In the genomic region with DNA sequence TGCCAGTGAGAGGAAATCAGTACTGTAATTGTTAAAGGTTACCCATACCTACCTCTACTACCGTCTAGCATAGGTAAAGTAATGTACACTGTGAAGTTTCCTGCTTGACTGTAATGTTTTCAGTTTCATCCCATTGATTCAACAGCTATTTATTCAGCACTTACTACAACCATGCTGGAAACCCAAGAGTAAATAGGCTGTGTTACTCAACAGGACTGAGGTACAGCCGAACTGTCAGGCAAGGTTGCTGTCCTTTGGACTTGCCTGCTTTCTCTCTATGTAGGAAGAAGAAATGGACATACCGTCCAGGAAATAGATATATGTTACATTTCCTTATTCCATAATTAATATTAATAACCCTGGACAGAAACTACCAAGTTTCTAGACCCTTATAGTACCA, we compare ENCODE assay signal across 29 cellular contexts.
"Had no signal": no experiment of that assay in that cellular context is flagged by ENCODE, and none has a peak within 500 bp of the region (broad histone marks: within the 10 kb centered on the region; RNA-seq: fewer than 3 reads in every experiment).

No MANE protein-coding gene starts in this region.

- DNase-seq: activated CD4-positive, alpha-beta memory T cell treated with anti-CD3 and anti-CD28 coated beads for 36 hours; activated CD4-positive, alpha-beta T cell treated with anti-CD3 and anti-CD28 coated beads for 36 hours; activated CD4-positive, alpha-beta T cell treated with anti-CD3 and anti-CD28 coated beads, Interleukin-2, amount 10 ng/mL, durations not matched to agents 24 days and 14 days; activated CD4-positive, CD25-positive, alpha-beta regulatory T cell; activated CD4-positive, CD25-positive, alpha-beta regulatory T cell treated with anti-CD3 and anti-CD28 coated beads, Interleukin-2, amount 50 U/mL, for 72 hours; activated CD8-positive, alpha-beta memory T cell treated with anti-CD3 and anti-CD28 coated beads, Interleukin-2, amount 10 ng/mL, durations not matched to agents 7 days and 5 days; activated CD8-positive, alpha-beta memory T cell treated with anti-CD3 and anti-CD28 coated beads, Interleukin-2, amount 50 U/mL, for 4 hours; activated CD8-positive, alpha-beta T cell treated with anti-CD3 and anti-CD28 coated beads, Interleukin-2, amount 10 ng/mL, durations not matched to agents 7 days and 5 days; activated gamma-delta T cell; activated naive CD4-positive, alpha-beta T cell; activated naive CD4-positive, alpha-beta T cell treated with anti-CD3 and anti-CD28 coated beads, Interleukin-2, amount 10 ng/mL, durations not matched to agents 7 days and 5 days; activated naive CD8-positive, alpha-beta T cell treated with anti-CD3 and anti-CD28 coated beads, Interleukin-2, amount 10 ng/mL, durations not matched to agents 7 days and 5 days; activated T-cell treated with anti-CD3 and anti-CD28 coated beads, Interleukin-2, amount 50 U/mL, for 1 hour; activated T-cell treated with anti-CD3 and anti-CD28 coated beads, Interleukin-2, amount 50 U/mL, for 48 hours; central memory CD4-positive, alpha-beta T cell; cerebellar nuclear complex; colonic mucosa; effector CD8-positive, alpha-beta T cell; esophagus squamous epithelium; foreskin melanocyte; heart right ventricle; T-helper 2 cell had no signal

- H3K9me3 Mint-ChIP-seq: activated CD4-positive, alpha-beta memory T cell treated with anti-CD3 and anti-CD28 coated beads for 36 hours; activated CD4-positive, alpha-beta T cell treated with anti-CD3 and anti-CD28 coated beads, Interleukin-2, amount 10 ng/mL, durations not matched to agents 24 days and 14 days; activated naive CD4-positive, alpha-beta T cell treated with anti-CD3 and anti-CD28 coated beads, Interleukin-2, amount 10 ng/mL, durations not matched to agents 7 days and 5 days; activated naive CD4-positive, alpha-beta T cell treated with anti-CD3 and anti-CD28 coated beads, Interleukin-2, amount 50 U/mL, for 72 hours; activated naive CD8-positive, alpha-beta T cell treated with anti-CD3 and anti-CD28 coated beads, Interleukin-2, amount 10 ng/mL, durations not matched to agents 7 days and 5 days; brain had no signal

- H3K4me1 Mint-ChIP-seq: activated CD4-positive, alpha-beta T cell treated with anti-CD3 and anti-CD28 coated beads for 36 hours; activated CD4-positive, alpha-beta T cell treated with anti-CD3 and anti-CD28 coated beads, Interleukin-2, amount 10 ng/mL, durations not matched to agents 24 days and 14 days; activated CD8-positive, alpha-beta memory T cell treated with anti-CD3 and anti-CD28 coated beads, Interleukin-2, amount 10 ng/mL, durations not matched to agents 7 days and 5 days; activated naive CD4-positive, alpha-beta T cell treated with anti-CD3 and anti-CD28 coated beads, Interleukin-2, amount 10 ng/mL, durations not matched to agents 7 days and 5 days; activated naive CD8-positive, alpha-beta T cell treated with anti-CD3 and anti-CD28 coated beads, Interleukin-2, amount 10 ng/mL, durations not matched to agents 7 days and 5 days had no signal

- H3K27ac ChIP-seq: ascending aorta, breast epithelium, cardiac muscle cell, colonic mucosa, epithelial cell of prostate, esophagus squamous epithelium, gastroesophageal sphincter, heart right ventricle had no signal

- H3K4me3 ChIP-seq: ascending aorta, breast epithelium, cardiac muscle cell, colonic mucosa, esophagus squamous epithelium, gastroesophageal sphincter, heart right ventricle had no signal

- H3K36me3 ChIP-seq: ascending aorta, breast epithelium, cardiac muscle cell, colonic mucosa, esophagus squamous epithelium, gastroesophageal sphincter, heart right ventricle had no signal

- H3K27ac Mint-ChIP-seq: activated CD4-positive, alpha-beta memory T cell treated with anti-CD3 and anti-CD28 coated beads for 36 hours; activated CD4-positive, alpha-beta T cell treated with anti-CD3 and anti-CD28 coated beads for 36 hours; activated CD4-positive, alpha-beta T cell treated with anti-CD3 and anti-CD28 coated beads, Interleukin-2, amount 10 ng/mL, durations not matched to agents 24 days and 14 days; activated CD8-positive, alpha-beta memory T cell treated with anti-CD3 and anti-CD28 coated beads, Interleukin-2, amount 10 ng/mL, durations not matched to agents 7 days and 5 days; activated CD8-positive, alpha-beta T cell treated with anti-CD3 and anti-CD28 coated beads, Interleukin-2, amount 10 ng/mL, durations not matched to agents 7 days and 5 days; activated naive CD4-positive, alpha-beta T cell treated with anti-CD3 and anti-CD28 coated beads, Interleukin-2, amount 10 ng/mL, durations not matched to agents 7 days and 5 days; activated naive CD4-positive, alpha-beta T cell treated with anti-CD3 and anti-CD28 coated beads, Interleukin-2, amount 50 U/mL, for 72 hours; activated naive CD8-positive, alpha-beta T cell treated with anti-CD3 and anti-CD28 coated beads, Interleukin-2, amount 10 ng/mL, durations not matched to agents 7 days and 5 days; brain had no signal

- ATAC-seq: activated CD4-positive, alpha-beta T cell treated with anti-CD3 and anti-CD28 coated beads for 36 hours; activated CD8-positive, alpha-beta memory T cell treated with anti-CD3 and anti-CD28 coated beads, Interleukin-2, amount 10 ng/mL, durations not matched to agents 7 days and 5 days; activated CD8-positive, alpha-beta T cell treated with anti-CD3 and anti-CD28 coated beads, Interleukin-2, amount 10 ng/mL, durations not matched to agents 7 days and 5 days; activated naive CD4-positive, alpha-beta T cell treated with anti-CD3 and anti-CD28 coated beads, Interleukin-2, amount 50 U/mL, for 72 hours; gastroesophageal sphincter; heart right ventricle had no signal

- H3K4me1 ChIP-seq: ascending aorta, breast epithelium, colonic mucosa, esophagus squamous epithelium, gastroesophageal sphincter, heart right ventricle had no signal

- H3K9me3 ChIP-seq: ascending aorta, breast epithelium, colonic mucosa, esophagus squamous epithelium, gastroesophageal sphincter, heart right ventricle had no signal

- H3K36me3 Mint-ChIP-seq: activated CD4-positive, alpha-beta memory T cell treated with anti-CD3 and anti-CD28 coated beads for 36 hours; activated CD8-positive, alpha-beta memory T cell treated with anti-CD3 and anti-CD28 coated beads, Interleukin-2, amount 10 ng/mL, durations not matched to agents 7 days and 5 days; activated naive CD4-positive, alpha-beta T cell treated with anti-CD3 and anti-CD28 coated beads, Interleukin-2, amount 10 ng/mL, durations not matched to agents 7 days and 5 days; activated naive CD4-positive, alpha-beta T cell treated with anti-CD3 and anti-CD28 coated beads, Interleukin-2, amount 50 U/mL, for 72 hours; activated naive CD8-positive, alpha-beta T cell treated with anti-CD3 and anti-CD28 coated beads, Interleukin-2, amount 10 ng/mL, durations not matched to agents 7 days and 5 days; brain had no signal

- H3K4me3 Mint-ChIP-seq: activated CD4-positive, alpha-beta memory T cell treated with anti-CD3 and anti-CD28 coated beads for 36 hours; activated CD4-positive, alpha-beta T cell treated with anti-CD3 and anti-CD28 coated beads for 36 hours; activated CD4-positive, alpha-beta T cell treated with anti-CD3 and anti-CD28 coated beads, Interleukin-2, amount 10 ng/mL, durations not matched to agents 24 days and 14 days; activated CD8-positive, alpha-beta memory T cell treated with anti-CD3 and anti-CD28 coated beads, Interleukin-2, amount 10 ng/mL, durations not matched to agents 7 days and 5 days; activated CD8-positive, alpha-beta T cell treated with anti-CD3 and anti-CD28 coated beads, Interleukin-2, amount 10 ng/mL, durations not matched to agents 7 days and 5 days; activated naive CD4-positive, alpha-beta T cell treated with anti-CD3 and anti-CD28 coated beads, Interleukin-2, amount 10 ng/mL, durations not matched to agents 7 days and 5 days; activated naive CD8-positive, alpha-beta T cell treated with anti-CD3 and anti-CD28 coated beads, Interleukin-2, amount 10 ng/mL, durations not matched to agents 7 days and 5 days; brain had no signal

- H3K27me3 ChIP-seq: ascending aorta, cardiac muscle cell, colonic mucosa, esophagus squamous epithelium had no signal

- H3K27me3 Mint-ChIP-seq: activated CD4-positive, alpha-beta memory T cell treated with anti-CD3 and anti-CD28 coated beads for 36 hours; activated CD4-positive, alpha-beta T cell treated with anti-CD3 and anti-CD28 coated beads for 36 hours; activated CD4-positive, alpha-beta T cell treated with anti-CD3 and anti-CD28 coated beads, Interleukin-2, amount 10 ng/mL, durations not matched to agents 24 days and 14 days; activated CD8-positive, alpha-beta memory T cell treated with anti-CD3 and anti-CD28 coated beads, Interleukin-2, amount 10 ng/mL, durations not matched to agents 7 days and 5 days; activated naive CD4-positive, alpha-beta T cell treated with anti-CD3 and anti-CD28 coated beads, Interleukin-2, amount 10 ng/mL, durations not matched to agents 7 days and 5 days; activated naive CD8-positive, alpha-beta T cell treated with anti-CD3 and anti-CD28 coated beads, Interleukin-2, amount 10 ng/mL, durations not matched to agents 7 days and 5 days had no signal
